Comparison of ENCODE assay signal across 1 cellular context in the genomic region with DNA sequence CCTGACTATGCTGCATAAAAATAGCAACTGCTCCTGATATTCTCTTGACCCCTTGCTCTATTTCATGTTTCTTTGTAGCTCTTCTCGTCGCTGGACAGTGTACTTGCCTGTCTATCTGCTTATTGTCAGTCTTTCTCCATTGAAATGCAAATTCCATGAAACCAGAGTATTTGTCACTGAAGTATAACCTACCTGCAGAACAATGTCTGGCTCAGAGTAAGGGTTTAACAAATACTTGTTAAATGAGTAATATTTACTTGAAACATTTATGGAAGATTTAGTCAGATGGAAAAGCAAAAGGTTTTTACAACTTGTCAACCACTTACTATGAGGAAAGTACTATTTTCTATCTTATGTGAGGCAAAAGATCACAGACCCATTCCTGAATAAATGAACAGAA.
TF ChIP-seq lines count a peak whose summit lies in the region.

No MANE protein-coding gene starts in this region.

TF ChIP-seq in WTC11, 78 proteins besides CTCF, POLR2A, EP300 and RAD21 (continued from another document):
- TF ChIP-seq, protein P1, sequence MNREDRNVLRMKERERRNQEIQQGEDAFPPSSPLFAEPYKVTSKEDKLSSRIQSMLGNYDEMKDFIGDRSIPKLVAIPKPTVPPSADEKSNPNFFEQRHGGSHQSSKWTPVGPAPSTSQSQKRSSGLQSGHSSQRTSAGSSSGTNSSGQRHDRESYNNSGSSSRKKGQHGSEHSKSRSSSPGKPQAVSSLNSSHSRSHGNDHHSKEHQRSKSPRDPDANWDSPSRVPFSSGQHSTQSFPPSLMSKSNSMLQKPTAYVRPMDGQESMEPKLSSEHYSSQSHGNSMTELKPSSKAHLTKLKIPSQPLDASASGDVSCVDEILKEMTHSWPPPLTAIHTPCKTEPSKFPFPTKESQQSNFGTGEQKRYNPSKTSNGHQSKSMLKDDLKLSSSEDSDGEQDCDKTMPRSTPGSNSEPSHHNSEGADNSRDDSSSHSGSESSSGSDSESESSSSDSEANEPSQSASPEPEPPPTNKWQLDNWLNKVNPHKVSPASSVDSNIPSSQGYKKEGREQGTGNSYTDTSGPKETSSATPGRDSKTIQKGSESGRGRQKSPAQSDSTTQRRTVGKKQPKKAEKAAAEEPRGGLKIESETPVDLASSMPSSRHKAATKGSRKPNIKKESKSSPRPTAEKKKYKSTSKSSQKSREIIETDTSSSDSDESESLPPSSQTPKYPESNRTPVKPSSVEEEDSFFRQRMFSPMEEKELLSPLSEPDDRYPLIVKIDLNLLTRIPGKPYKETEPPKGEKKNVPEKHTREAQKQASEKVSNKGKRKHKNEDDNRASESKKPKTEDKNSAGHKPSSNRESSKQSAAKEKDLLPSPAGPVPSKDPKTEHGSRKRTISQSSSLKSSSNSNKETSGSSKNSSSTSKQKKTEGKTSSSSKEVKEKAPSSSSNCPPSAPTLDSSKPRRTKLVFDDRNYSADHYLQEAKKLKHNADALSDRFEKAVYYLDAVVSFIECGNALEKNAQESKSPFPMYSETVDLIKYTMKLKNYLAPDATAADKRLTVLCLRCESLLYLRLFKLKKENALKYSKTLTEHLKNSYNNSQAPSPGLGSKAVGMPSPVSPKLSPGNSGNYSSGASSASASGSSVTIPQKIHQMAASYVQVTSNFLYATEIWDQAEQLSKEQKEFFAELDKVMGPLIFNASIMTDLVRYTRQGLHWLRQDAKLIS (CRISPR knock-in tag; IDR thresholded peaks at IDR 0.05; ENCODE audit: borderline replicate concordance), result no peak
- TF ChIP-seq FOXK1 (CRISPR knock-in tag; IDR thresholded peaks at IDR 0.05) (no peak), SOX15 (CRISPR knock-in tag; IDR thresholded peaks at IDR 0.05) (no peak), NR1H2 (CRISPR knock-in tag; IDR thresholded peaks at IDR 0.05) (no peak), OVOL2 (CRISPR knock-in tag; IDR thresholded peaks at IDR 0.05; ENCODE audit: borderline replicate concordance) (no peak), SMAD3 (CRISPR knock-in tag; IDR thresholded peaks at IDR 0.05; ENCODE audit: borderline replicate concordance) (no peak), NFATC4 (CRISPR knock-in tag; IDR thresholded peaks at IDR 0.05) (no peak)
- TF ChIP-seq, protein P2, sequence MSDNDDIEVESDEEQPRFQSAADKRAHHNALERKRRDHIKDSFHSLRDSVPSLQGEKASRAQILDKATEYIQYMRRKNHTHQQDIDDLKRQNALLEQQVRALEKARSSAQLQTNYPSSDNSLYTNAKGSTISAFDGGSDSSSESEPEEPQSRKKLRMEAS (CRISPR knock-in tag; IDR thresholded peaks at IDR 0.05), result no peak
- TF ChIP-seq, protein P3, sequence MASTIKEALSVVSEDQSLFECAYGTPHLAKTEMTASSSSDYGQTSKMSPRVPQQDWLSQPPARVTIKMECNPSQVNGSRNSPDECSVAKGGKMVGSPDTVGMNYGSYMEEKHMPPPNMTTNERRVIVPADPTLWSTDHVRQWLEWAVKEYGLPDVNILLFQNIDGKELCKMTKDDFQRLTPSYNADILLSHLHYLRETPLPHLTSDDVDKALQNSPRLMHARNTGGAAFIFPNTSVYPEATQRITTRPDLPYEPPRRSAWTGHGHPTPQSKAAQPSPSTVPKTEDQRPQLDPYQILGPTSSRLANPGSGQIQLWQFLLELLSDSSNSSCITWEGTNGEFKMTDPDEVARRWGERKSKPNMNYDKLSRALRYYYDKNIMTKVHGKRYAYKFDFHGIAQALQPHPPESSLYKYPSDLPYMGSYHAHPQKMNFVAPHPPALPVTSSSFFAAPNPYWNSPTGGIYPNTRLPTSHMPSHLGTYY (CRISPR knock-in tag; IDR thresholded peaks at IDR 0.05), result no peak
- TF ChIP-seq, protein P4, sequence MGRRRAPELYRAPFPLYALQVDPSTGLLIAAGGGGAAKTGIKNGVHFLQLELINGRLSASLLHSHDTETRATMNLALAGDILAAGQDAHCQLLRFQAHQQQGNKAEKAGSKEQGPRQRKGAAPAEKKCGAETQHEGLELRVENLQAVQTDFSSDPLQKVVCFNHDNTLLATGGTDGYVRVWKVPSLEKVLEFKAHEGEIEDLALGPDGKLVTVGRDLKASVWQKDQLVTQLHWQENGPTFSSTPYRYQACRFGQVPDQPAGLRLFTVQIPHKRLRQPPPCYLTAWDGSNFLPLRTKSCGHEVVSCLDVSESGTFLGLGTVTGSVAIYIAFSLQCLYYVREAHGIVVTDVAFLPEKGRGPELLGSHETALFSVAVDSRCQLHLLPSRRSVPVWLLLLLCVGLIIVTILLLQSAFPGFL (CRISPR knock-in tag; IDR thresholded peaks at IDR 0.05; ENCODE audit: borderline replicate concordance), result no peak
- TF ChIP-seq, protein P5, sequence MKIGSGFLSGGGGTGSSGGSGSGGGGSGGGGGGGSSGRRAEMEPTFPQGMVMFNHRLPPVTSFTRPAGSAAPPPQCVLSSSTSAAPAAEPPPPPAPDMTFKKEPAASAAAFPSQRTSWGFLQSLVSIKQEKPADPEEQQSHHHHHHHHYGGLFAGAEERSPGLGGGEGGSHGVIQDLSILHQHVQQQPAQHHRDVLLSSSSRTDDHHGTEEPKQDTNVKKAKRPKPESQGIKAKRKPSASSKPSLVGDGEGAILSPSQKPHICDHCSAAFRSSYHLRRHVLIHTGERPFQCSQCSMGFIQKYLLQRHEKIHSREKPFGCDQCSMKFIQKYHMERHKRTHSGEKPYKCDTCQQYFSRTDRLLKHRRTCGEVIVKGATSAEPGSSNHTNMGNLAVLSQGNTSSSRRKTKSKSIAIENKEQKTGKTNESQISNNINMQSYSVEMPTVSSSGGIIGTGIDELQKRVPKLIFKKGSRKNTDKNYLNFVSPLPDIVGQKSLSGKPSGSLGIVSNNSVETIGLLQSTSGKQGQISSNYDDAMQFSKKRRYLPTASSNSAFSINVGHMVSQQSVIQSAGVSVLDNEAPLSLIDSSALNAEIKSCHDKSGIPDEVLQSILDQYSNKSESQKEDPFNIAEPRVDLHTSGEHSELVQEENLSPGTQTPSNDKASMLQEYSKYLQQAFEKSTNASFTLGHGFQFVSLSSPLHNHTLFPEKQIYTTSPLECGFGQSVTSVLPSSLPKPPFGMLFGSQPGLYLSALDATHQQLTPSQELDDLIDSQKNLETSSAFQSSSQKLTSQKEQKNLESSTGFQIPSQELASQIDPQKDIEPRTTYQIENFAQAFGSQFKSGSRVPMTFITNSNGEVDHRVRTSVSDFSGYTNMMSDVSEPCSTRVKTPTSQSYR (CRISPR knock-in tag; IDR thresholded peaks at IDR 0.05), result no peak
- TF ChIP-seq, protein P6, sequence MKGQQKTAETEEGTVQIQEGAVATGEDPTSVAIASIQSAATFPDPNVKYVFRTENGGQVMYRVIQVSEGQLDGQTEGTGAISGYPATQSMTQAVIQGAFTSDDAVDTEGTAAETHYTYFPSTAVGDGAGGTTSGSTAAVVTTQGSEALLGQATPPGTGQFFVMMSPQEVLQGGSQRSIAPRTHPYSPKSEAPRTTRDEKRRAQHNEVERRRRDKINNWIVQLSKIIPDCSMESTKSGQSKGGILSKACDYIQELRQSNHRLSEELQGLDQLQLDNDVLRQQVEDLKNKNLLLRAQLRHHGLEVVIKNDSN (CRISPR knock-in tag; IDR thresholded peaks at IDR 0.05), result no peak
